In the genomic region with DNA sequence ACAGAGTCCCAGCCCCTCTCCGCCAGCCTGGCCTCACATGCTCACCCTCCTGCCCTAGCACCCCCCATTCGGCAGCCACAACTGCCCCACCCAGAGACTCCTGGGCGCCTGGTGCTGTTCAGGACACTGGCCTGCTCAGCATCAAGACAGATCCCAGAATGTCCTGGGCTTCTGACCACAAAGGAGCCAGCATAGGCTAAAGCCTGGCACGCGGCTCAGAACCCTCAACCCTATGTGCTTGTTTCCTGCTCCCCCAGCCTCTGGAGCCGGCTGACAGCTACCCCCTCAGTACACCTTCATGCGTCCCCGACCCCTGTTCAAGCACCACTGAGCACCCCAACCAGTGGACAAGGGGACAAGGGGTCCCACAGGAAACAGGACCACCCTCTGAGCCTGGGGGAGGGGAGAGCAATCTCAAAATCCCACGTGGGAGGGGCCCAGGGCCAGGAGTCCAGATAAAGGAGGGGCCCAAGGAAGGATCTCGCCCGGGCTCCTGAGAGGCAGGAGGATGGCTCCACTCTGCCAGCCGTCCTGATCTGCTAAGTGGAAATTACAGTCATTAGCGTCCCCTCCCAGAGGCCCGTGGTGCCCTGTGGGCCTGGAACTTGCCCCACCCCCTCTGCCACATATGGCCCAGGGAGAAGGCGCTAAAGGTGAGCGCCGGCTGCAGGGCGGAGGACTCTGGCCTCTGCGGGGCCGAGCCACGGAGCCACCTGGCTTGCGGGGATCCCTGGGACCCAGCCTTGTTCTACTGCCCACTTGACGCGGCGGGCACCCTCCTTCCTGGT, we compare ENCODE assay signal across 8 cellular contexts. TPM values are rescaled to one million over a fixed set of nuclear protein-coding genes. Genes with fewer than 3 reads are reported as not detected.
DNase-seq lines count a peak whose midpoint lies in the region; ATAC-seq and TF ChIP-seq lines count a peak whose summit lies in the region.

No MANE protein-coding gene starts in this region.

- no peaks in the 10 kb centered on the region for H3K9me3 Mint-ChIP-seq in activated CD4-positive, alpha-beta memory T cell treated with anti-CD3 and anti-CD28 coated beads, Interleukin-2, amount 10 ng/mL, durations not matched to agents 7 days and 5 days

- peaks cover 6 to 43% of the 10 kb centered on the region in 2 donors for H3K4me1 ChIP-seq in gastrocnemius medialis

- no peaks in the 10 kb centered on the region for H3K36me3 Mint-ChIP-seq in activated CD4-positive, alpha-beta memory T cell treated with anti-CD3 and anti-CD28 coated beads, Interleukin-2, amount 10 ng/mL, durations not matched to agents 7 days and 5 days (ENCODE audit: low read depth)

- CTCF ChIA-PET in activated CD4-positive, alpha-beta memory T cell treated with anti-CD3 and anti-CD28 coated beads, Interleukin-2, amount 10 ng/mL, durations not matched to agents 7 days and 5 days (lab: Charles Lee): interaction anchor here (2.3 kb wide), 1 partner anchor 260 kb away, joined by 12 read pairs; no protein-coding TSS in a partner anchor

- peak overlapping the region in 3 of 4 donors; percentile 37 to 61 (median 56) for H3K4me3 ChIP-seq in gastrocnemius medialis

- no peak for TF ChIP-seq POLR2A in gastrocnemius medialis (IDR thresholded peaks at IDR 0.05)

- H3K9me3 ChIP-seq in gastrocnemius medialis: no peaks in the 10 kb centered on the region

- H3K4me3 Mint-ChIP-seq in activated CD4-positive, alpha-beta memory T cell treated with anti-CD3 and anti-CD28 coated beads, Interleukin-2, amount 10 ng/mL, durations not matched to agents 7 days and 5 days: peak overlapping the region; percentile 77

- POLR2A ChIA-PET in activated CD4-positive, alpha-beta memory T cell treated with anti-CD3 and anti-CD28 coated beads, Interleukin-2, amount 10 ng/mL, durations not matched to agents 7 days and 5 days (lab: Charles Lee): interaction anchor here (1.0 kb wide), 1 partner anchor 27 kb away, joined by 3 read pairs; a partner anchor contains a TSS

- H3K27me3 ChIP-seq in gastrocnemius medialis: peaks cover 8 to 16% (median 9%) of the 10 kb centered on the region in 3 donors

- peak overlapping the region; percentile 36 to 45 (median 38) for H3K27ac ChIP-seq in gastrocnemius medialis

- H3K27ac Mint-ChIP-seq in activated CD4-positive, alpha-beta memory T cell treated with anti-CD3 and anti-CD28 coated beads, Interleukin-2, amount 10 ng/mL, durations not matched to agents 7 days and 5 days: peak overlapping the region; percentile 69

- DNase-seq in NCI-H2171 treated with DMSO at 0.1 percent for 48 hours (lab: John Stamatoyannopoulos, UW) (peak; percentile 19), NCI-H2171 (lab: John Stamatoyannopoulos, UW) (no peak), cardiac septum (ENCODE audit: low spot score) (peak; percentile 77), gastrocnemius medialis (no peak), GDM1 (lab: John Stamatoyannopoulos, UW) (no peak)
- no peak for DNase-seq in activated CD4-positive, alpha-beta memory T cell treated with anti-CD3 and anti-CD28 coated beads, Interleukin-2, amount 10 ng/mL, durations not matched to agents 7 days and 5 days

- intact Hi-C loops in cardiac septum (cut with DNase I) (loop anchor here (2.0 to 5.0 kb wide), 6 partner anchors 75 to 380 kb away; a partner anchor contains a TSS), gastrocnemius medialis (cut with DNase I; ENCODE audit: low total_unique reads) (loop anchor here (5.0 kb wide), 3 partner anchors 60 to 110 kb away; a partner anchor contains a TSS)

- no peak for TF ChIP-seq CTCF in gastrocnemius medialis (IDR thresholded peaks at IDR 0.05 in 4 of 5, conservative IDR thresholded peaks at IDR 0.05 in 1 of 5)

- ATAC-seq in gastrocnemius medialis (no peak), GM19328 (IDR thresholded peaks at IDR 0.05; ENCODE audit: unreplicated experiment) (no peak), HG02840 (IDR thresholded peaks at IDR 0.05; ENCODE audit: low FRiP score, unreplicated experiment) (no peak)

- H3K4me1 Mint-ChIP-seq in activated CD4-positive, alpha-beta memory T cell treated with anti-CD3 and anti-CD28 coated beads, Interleukin-2, amount 10 ng/mL, durations not matched to agents 7 days and 5 days: peaks cover 29% of the 10 kb centered on the region

- H3K36me3 ChIP-seq in gastrocnemius medialis: no peaks in the 10 kb centered on the region

- H3K27me3 Mint-ChIP-seq in activated CD4-positive, alpha-beta memory T cell treated with anti-CD3 and anti-CD28 coated beads, Interleukin-2, amount 10 ng/mL, durations not matched to agents 7 days and 5 days: peaks cover 7% of the 10 kb centered on the region

- in situ Hi-C loops in gastrocnemius medialis (cut with MboI; ENCODE audit: low sequenced_read_pairs in 4 of 4): loop anchor here in 1 of 4 donors (25.0 kb wide), 1 partner anchor 270 kb away; no protein-coding TSS in a partner anchor

RNA-seq across cellular contexts. Expression of a gene that starts 27.1 kb away (rescaled TPM):
- 10 to 100 TPM; 51.2 to 51.4 TPM for total RNA-seq in activated CD4-positive, alpha-beta memory T cell treated with anti-CD3 and anti-CD28 coated beads, Interleukin-2, amount 10 ng/mL, durations not matched to agents 7 days and 5 days
- 0.73 TPM for total RNA-seq in cardiac septum
- total RNA-seq in gastrocnemius medialis: under 1 TPM; 0.07 to 0.61 (median 0.26) TPM

Comparison
In these comparisons a context has a peak if more than half of its experiments do, and no peak if none do; other contexts are left out.
1. DNase-seq: peak in NCI-H2171 treated with DMSO at 0.1 percent for 48 hours (single experiment) and cardiac septum (single experiment); none in NCI-H2171 (single experiment), activated CD4-positive, alpha-beta memory T cell treated with anti-CD3 and anti-CD28 coated beads, Interleukin-2, amount 10 ng/mL, durations not matched to agents 7 days and 5 days (single experiment), gastrocnemius medialis (0 of 2) and GDM1 (single experiment).
2. RNA of a gene that starts 27.1 kb away (total RNA-seq): 51.2 to 51.4 TPM in activated CD4-positive, alpha-beta memory T cell treated with anti-CD3 and anti-CD28 coated beads, Interleukin-2, amount 10 ng/mL, durations not matched to agents 7 days and 5 days; 0.73 TPM in cardiac septum (single experiment) and 0.07 to 0.61 TPM in gastrocnemius medialis; every median in the first group is over 10 times any median in the second.